27 cellular contexts compared by ENCODE assay signal in genomic region chr5:161600156-161600555, GRCh38. TPM values are rescaled to one million over a fixed set of nuclear protein-coding genes. Genes with fewer than 3 reads are reported as not detected.
"Had no signal": no experiment of that assay in that cellular context is flagged by ENCODE, and none has a peak within 500 bp of the region (broad histone marks: within the 10 kb centered on the region; RNA-seq: fewer than 3 reads in every experiment).

No MANE protein-coding gene starts in this region.

- DNase-seq: hippocampal formation; islet precursor cell; left ventricle myocardium inferior; midbrain; mucosa of descending colon; naive thymus-derived CD4-positive, alpha-beta T cell; occipital lobe; psoas muscle; right lobe of liver; stimulated activated CD4-positive, alpha-beta T cell treated with anti-CD3 and anti-CD28 coated beads, Interleukin-15, amount 100 ng/mL, for 24 hours; stimulated activated CD4-positive, alpha-beta T cell treated with anti-CD3 and anti-CD28 coated beads, Interleukin-2, amount 100 ng/mL, for 24 hours; stimulated activated CD4-positive, alpha-beta T cell treated with anti-CD3 and anti-CD28 coated beads, Interleukin-4, amount 100 ng/mL, for 1 hour; stimulated activated naive B cell treated with anti-CD40 and anti-IgM and Interleukin-4, amounts not matched to agents 10 μg/mL and 1 μg/mL and 100 μg/mL, for 72 hours; stimulated activated naive CD8-positive, alpha-beta T cell treated with anti-CD3 and anti-CD28 coated beads, Interleukin-15, Interleukin-2, amounts not matched to agents 100 U/mL and 50 U/mL, for 24 hours; stomach; testis; thyroid gland; transverse colon; upper lobe of left lung had no signal

- H2AFZ ChIP-seq: parathyroid adenoma had no signal

- FAIRE-seq: urothelium cell line had no signal

- H3K4me1 ChIP-seq: left ventricle myocardium inferior, parathyroid adenoma, psoas muscle, right lobe of liver, stomach, testis, thyroid gland, transverse colon, upper lobe of left lung had no signal

- H3K36me3 ChIP-seq: left ventricle myocardium inferior, neutrophil, right lobe of liver, stomach, thyroid gland, transverse colon, upper lobe of left lung had no signal

- H3K79me2 ChIP-seq: parathyroid adenoma had no signal

- H3K9me3 ChIP-seq: mucosa of descending colon, neutrophil, right lobe of liver, stomach, testis, thyroid gland, transverse colon, upper lobe of left lung had no signal

- H3K4me2 ChIP-seq: smooth muscle cell had no signal

- ATAC-seq: mucosa of descending colon; naive thymus-derived CD4-positive, alpha-beta T cell; natural killer cell treated with Interleukin-12 subunit alpha and Interleukin-12 subunit beta and Interleukin-15 and Interleukin-18, amount 100 ng/mL, for 72 hours; psoas muscle; right lobe of liver; stimulated activated naive B cell treated with anti-CD40 and anti-IgM and Interleukin-4, amounts not matched to agents 10 μg/mL and 1 μg/mL and 100 μg/mL, for 72 hours; stimulated activated naive CD8-positive, alpha-beta T cell treated with anti-CD3 and anti-CD28 coated beads, Interleukin-15, Interleukin-2, amounts not matched to agents 100 U/mL and 50 U/mL, for 24 hours had no signal

- H3K27ac ChIP-seq: left ventricle myocardium inferior, neutrophil, parathyroid adenoma, psoas muscle, right lobe of liver, stomach, testis, thyroid gland, transverse colon, upper lobe of left lung had no signal

- H3K9ac ChIP-seq: parathyroid adenoma had no signal

- H3K27me3 ChIP-seq: neutrophil, right lobe of liver, stomach, testis, thyroid gland, transverse colon, upper lobe of left lung had no signal

- H3K4me3 ChIP-seq: left ventricle myocardium inferior, lung, mucosa of descending colon, psoas muscle, right lobe of liver, smooth muscle cell, stomach, testis, thyroid gland, transverse colon, upper lobe of left lung had no signal

RNA-seq across cellular contexts. Expression of gene GABRB2, which starts 53.6 kb away (rescaled TPM):
- total RNA-seq: kidney epithelial cell; naive thymus-derived CD4-positive, alpha-beta T cell; natural killer cell treated with Interleukin-12 subunit alpha and Interleukin-12 subunit beta and Interleukin-15 and Interleukin-18, amount 100 ng/mL, for 72 hours; osteocyte; right lobe of liver had no signal
- polyA plus RNA-seq: naive thymus-derived CD4-positive, alpha-beta T cell had no signal
